In genomic region chr1:198936371-198937083, GRCh38 we compare ENCODE assay signal across 8 cellular contexts.
DNase-seq lines count a peak whose midpoint lies in the region; ATAC-seq, FAIRE-seq and TF ChIP-seq lines count a peak whose summit lies in the region.

No MANE protein-coding gene starts in this region.

- DNase-seq in A549 (ENCODE audit: low read depth in 1 of 2, low spot score in 1 of 2) (no peak), GM04504 (ENCODE audit: low read depth) (peak; percentile 11), SJCRH30 (peak; percentile 2 to 20), epithelial cell of prostate (ENCODE audit: low read depth, low spot score) (no peak), neural crest cell (ENCODE audit: low read depth, low spot score) (no peak), middle frontal gyrus (ENCODE audit: extremely low spot score, low spot score) (no peak), RPMI8226 (no peak)

- H3K36me3 Mint-ChIP-seq in neural crest cell (ENCODE audit: low read depth) = no peaks in the 10 kb centered on the region

- no peaks in the 10 kb centered on the region for H3K27me3 Mint-ChIP-seq in neural crest cell (ENCODE audit: low read depth)

- TF ChIP-seq RAD21 in A549 (conservative IDR thresholded peaks at IDR 0.05 in 1 of 2, IDR thresholded peaks at IDR 0.05 in 1 of 2) = no peak

- H3K27ac Mint-ChIP-seq in neural crest cell (ENCODE audit: unreplicated experiment) = peak overlapping the region; percentile 94

- peaks cover 24% of the 10 kb centered on the region for H3K4me1 Mint-ChIP-seq in neural crest cell

- CTCF ChIA-PET in A549 (lab: Yijun Ruan, JAX) = interaction anchor here (1.1 to 1.4 kb wide), 2 partner anchors 13 to 20 kb away, joined by 3 read pairs; no protein-coding TSS in a partner anchor

- H3K4me1 ChIP-seq in A549 (peaks cover 4% of the 10 kb centered on the region; the same call in 1 of the 3 replicates), SJCRH30 (no peaks in the 10 kb centered on the region; the same call in 1 of the 2 replicates)

- ATAC-seq in A549 (peak in 1 of 2 experiments; percentile 53; a peak in 3 of 6 replicates), HG02870 (IDR thresholded peaks at IDR 0.05; ENCODE audit: unreplicated experiment) (no peak)

- POLR2A ChIA-PET in A549 (lab: Yijun Ruan, JAX) = interaction anchor here (0.9 kb wide), 2 partner anchors 9 to 44 kb away, joined by 3 read pairs; no protein-coding TSS in a partner anchor

- peak overlapping the region; percentile 70 for H3K4me2 ChIP-seq in A549

- H3K4me3 ChIP-seq in A549 = peak overlapping the region; percentile 55
- peak overlapping the region; percentile 61 for H3K4me3 ChIP-seq in SJCRH30

- H3K9me3 Mint-ChIP-seq in neural crest cell = no peaks in the 10 kb centered on the region

- peak overlapping the region; percentile 66 to 76 for H3K27ac ChIP-seq in A549
- peak overlapping the region; percentile 33; the same call in 1 of the 2 replicates for H3K27ac ChIP-seq in SJCRH30
- H3K27ac ChIP-seq in epithelial cell of prostate = peak overlapping the region; percentile 83

- no peak overlapping the region for H3K4me3 Mint-ChIP-seq in neural crest cell

- no peak for TF ChIP-seq EP300 in A549 (IDR thresholded peaks at IDR 0.05)

- TF ChIP-seq CTCF in A549 (IDR thresholded peaks at IDR 0.05) (no peak), neural crest cell (conservative IDR thresholded peaks at IDR 0.05) (no peak)

- WGBS in A549 (ENCODE audit: missing lambda C conversion rate) = 27% methylated on average over 6 of the region's 6 CpGs

- FAIRE-seq in A549 (lab: Jason Lieb, UNC) = no peak

- no peaks in the 10 kb centered on the region for H3K9me3 ChIP-seq in A549
- H3K9me3 ChIP-seq in SJCRH30 (replicated peaks) = no peaks in the 10 kb centered on the region

- H3K36me3 ChIP-seq in SJCRH30 = no peaks in the 10 kb centered on the region

- no peak for TF ChIP-seq POLR2A in A549 (IDR thresholded peaks at IDR 0.05; ENCODE audit: low read length)

- H3K27me3 ChIP-seq in SJCRH30 = no peaks in the 10 kb centered on the region

TF ChIP-seq in A549, 52 proteins besides CTCF, POLR2A, EP300 and RAD21:
- no peak for TF ChIP-seq KDM1A (IDR thresholded peaks at IDR 0.05; ENCODE audit: low read depth)
- no peak for TF ChIP-seq RFX5 (IDR thresholded peaks at IDR 0.05)
- TF ChIP-seq JUNB (IDR thresholded peaks at IDR 0.05) = no peak
- no peak for TF ChIP-seq RNF2 (IDR thresholded peaks at IDR 0.05; ENCODE audit: borderline replicate concordance, low read depth)
- no peak for TF ChIP-seq RARB (CRISPR knock-in tag; IDR thresholded peaks at IDR 0.05)
- no peak for TF ChIP-seq ESRRA (IDR thresholded peaks at IDR 0.05; ENCODE audit: borderline replicate concordance, low read length)
- no peak for TF ChIP-seq TFCP2L1 (CRISPR knock-in tag; IDR thresholded peaks at IDR 0.05)
- no peak for TF ChIP-seq HOXA7 (CRISPR knock-in tag; IDR thresholded peaks at IDR 0.05)
- TF ChIP-seq SREBF2 (IDR thresholded peaks at IDR 0.05) = no peak
- no peak for TF ChIP-seq POLR2AphosphoS2 (conservative IDR thresholded peaks at IDR 0.05; ENCODE audit: low read length)
- TF ChIP-seq, protein P1, sequence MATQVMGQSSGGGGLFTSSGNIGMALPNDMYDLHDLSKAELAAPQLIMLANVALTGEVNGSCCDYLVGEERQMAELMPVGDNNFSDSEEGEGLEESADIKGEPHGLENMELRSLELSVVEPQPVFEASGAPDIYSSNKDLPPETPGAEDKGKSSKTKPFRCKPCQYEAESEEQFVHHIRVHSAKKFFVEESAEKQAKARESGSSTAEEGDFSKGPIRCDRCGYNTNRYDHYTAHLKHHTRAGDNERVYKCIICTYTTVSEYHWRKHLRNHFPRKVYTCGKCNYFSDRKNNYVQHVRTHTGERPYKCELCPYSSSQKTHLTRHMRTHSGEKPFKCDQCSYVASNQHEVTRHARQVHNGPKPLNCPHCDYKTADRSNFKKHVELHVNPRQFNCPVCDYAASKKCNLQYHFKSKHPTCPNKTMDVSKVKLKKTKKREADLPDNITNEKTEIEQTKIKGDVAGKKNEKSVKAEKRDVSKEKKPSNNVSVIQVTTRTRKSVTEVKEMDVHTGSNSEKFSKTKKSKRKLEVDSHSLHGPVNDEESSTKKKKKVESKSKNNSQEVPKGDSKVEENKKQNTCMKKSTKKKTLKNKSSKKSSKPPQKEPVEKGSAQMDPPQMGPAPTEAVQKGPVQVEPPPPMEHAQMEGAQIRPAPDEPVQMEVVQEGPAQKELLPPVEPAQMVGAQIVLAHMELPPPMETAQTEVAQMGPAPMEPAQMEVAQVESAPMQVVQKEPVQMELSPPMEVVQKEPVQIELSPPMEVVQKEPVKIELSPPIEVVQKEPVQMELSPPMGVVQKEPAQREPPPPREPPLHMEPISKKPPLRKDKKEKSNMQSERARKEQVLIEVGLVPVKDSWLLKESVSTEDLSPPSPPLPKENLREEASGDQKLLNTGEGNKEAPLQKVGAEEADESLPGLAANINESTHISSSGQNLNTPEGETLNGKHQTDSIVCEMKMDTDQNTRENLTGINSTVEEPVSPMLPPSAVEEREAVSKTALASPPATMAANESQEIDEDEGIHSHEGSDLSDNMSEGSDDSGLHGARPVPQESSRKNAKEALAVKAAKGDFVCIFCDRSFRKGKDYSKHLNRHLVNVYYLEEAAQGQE (IDR thresholded peaks at IDR 0.05) = no peak
- no peak for TF ChIP-seq ELK1 (IDR thresholded peaks at IDR 0.05; ENCODE audit: low read depth, low read length)

Comparison
In these comparisons a context has a peak if more than half of its experiments do, and no peak if none do; other contexts are left out.
1. DNase-seq: peak in GM04504 (single experiment) and SJCRH30 (2 of 2); none in A549 (0 of 2), epithelial cell of prostate (single experiment), neural crest cell (single experiment), middle frontal gyrus (single experiment) and RPMI8226 (single experiment).
2. H3K27ac ChIP-seq: peak in every context shown above with its lines; median percentile 83 in epithelial cell of prostate; 71 in A549; 33 in SJCRH30.